Comparison of ENCODE assay signal across 8 cellular contexts in the genomic region with DNA sequence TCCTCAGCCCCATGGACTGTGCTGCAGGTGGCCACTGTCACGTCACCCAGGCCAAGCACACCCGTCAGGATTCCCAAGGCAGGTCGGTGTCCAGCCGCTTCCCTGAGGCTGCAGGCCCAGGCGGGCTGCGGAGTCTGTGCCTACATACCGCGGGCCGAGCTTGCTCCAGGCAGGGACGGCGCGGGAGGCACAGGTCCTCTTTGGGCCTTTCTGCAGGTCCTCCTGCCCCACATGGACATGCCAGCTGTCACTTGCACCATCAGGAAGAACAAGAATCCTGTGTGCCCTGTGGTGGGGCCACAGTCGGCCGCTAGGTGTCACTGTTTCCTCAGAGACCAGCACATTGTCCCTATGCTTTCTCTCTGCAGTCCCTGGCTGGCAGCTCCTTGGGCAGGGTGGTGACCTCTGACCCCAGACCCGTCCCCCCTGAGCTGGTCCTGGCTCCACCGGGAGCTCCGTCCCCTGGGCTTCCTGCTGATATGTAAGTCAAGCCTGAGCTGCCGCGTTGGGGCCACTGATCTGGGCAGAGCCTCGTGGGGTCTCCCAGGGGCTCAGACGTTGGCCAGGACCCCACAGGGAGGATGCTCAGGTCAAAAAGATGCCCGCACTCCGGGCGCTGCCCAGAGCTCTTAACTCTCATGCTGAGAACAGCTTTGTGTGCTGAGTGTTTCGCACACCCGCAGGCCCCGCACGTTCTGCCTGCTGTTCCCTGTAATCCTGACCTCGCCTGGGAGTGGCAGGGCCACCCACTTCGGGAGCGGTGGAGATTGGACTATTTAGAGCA. TPM values are rescaled to one million over a fixed set of nuclear protein-coding genes. Genes with fewer than 3 reads are reported as not detected.
A peak's percentile ranks its signal among the peaks of the same experiment; 100 is the strongest.
DNase-seq lines count a peak whose midpoint lies in the region; ATAC-seq, FAIRE-seq and TF ChIP-seq lines count a peak whose summit lies in the region.

No MANE protein-coding gene starts in this region.

- peak; percentile 97 for TF ChIP-seq RAD21 in HCT116 (IDR thresholded peaks at IDR 0.05; ENCODE audit: low read depth)

- H3K36me3 ChIP-seq in HCT116 (ENCODE audit: control insufficient read depth in 1 of 2, insufficient read depth in 2 of 2, low read length in 2 of 2) (no peaks in the 10 kb centered on the region), kidney (ENCODE audit: control insufficient read depth in 1 of 2, insufficient read depth in 2 of 2, low read length in 2 of 2) (no peaks in the 10 kb centered on the region)

- H3K79me2 ChIP-seq in HCT116 (ENCODE audit: insufficient read depth, low read length): no peaks in the 10 kb centered on the region

- H2AFZ ChIP-seq in HCT116 (ENCODE audit: low read depth, low read length, poor library complexity, severe bottlenecking): no peak overlapping the region

- H3K9me3 ChIP-seq in HCT116 (ENCODE audit: control insufficient read depth in 1 of 2, insufficient read depth in 1 of 2, low read depth in 1 of 2, low read length in 2 of 2) (no peaks in the 10 kb centered on the region; a peak in 2 of 4 replicates), kidney (ENCODE audit: control insufficient read depth in 1 of 2, low read length in 2 of 2) (peaks cover 0 to 7% of the 10 kb centered on the region in 2 donors)

- CTCF ChIA-PET in HCT116 (lab: Charles Lee): interaction anchor here (0.6 to 1.4 kb wide), 7 partner anchors 9 to 1024 kb away, joined by 3 to 8 read pairs (median 3); no protein-coding TSS in a partner anchor

- no peak for TF ChIP-seq POLR2A in HCT116 (IDR thresholded peaks at IDR 0.05; ENCODE audit: borderline replicate concordance, extremely low read depth, insufficient read depth, insufficient read length)

- H3K27me3 ChIP-seq in HCT116 (ENCODE audit: insufficient read depth, low read length): no peaks in the 10 kb centered on the region

- peak; percentile 84 to 94 (median 92); a peak in 5 of 6 replicates for TF ChIP-seq CTCF in HCT116 (IDR thresholded peaks at IDR 0.05 in 2 of 3, conservative IDR thresholded peaks at IDR 0.05 in 1 of 3; ENCODE audit: borderline replicate concordance in 1 of 3, insufficient read depth in 1 of 3, low read depth in 2 of 3, low read length in 2 of 3)
- TF ChIP-seq CTCF in kidney (IDR thresholded peaks at IDR 0.05; ENCODE audit: borderline replicate concordance, extremely low read depth, insufficient read depth): peak; percentile 94

- H3K4me2 ChIP-seq in HCT116 (ENCODE audit: low read length): no peak overlapping the region

- H3K9ac ChIP-seq in HCT116 (ENCODE audit: low read length) (no peak overlapping the region), kidney (ENCODE audit: low read length in 2 of 2) (no peak overlapping the region)

- H3K4me3 ChIP-seq in HCT116 (replicated peaks in 1 of 2; ENCODE audit: low read depth in 1 of 2, low read length in 2 of 2) (no peak overlapping the region), kidney (ENCODE audit: low read length in 2 of 2) (no peak overlapping the region)

- H3K27ac ChIP-seq in HCT116 (ENCODE audit: low read depth, low read length) (no peak overlapping the region), kidney (ENCODE audit: low read depth in 2 of 2, low read length in 2 of 2) (no peak overlapping the region)

- RAD21 ChIA-PET in HCT116 (lab: Charles Lee; ENCODE audit: low non-redundant PET in 1 of 2, low total read pairs in 2 of 2, uncharacterized antibody in 2 of 2, unreplicated experiment in 2 of 2): interaction anchor here in 1 of 2 experiments (1.0 kb wide), 1 partner anchor 11 kb away, joined by 3 read pairs; no protein-coding TSS in a partner anchor

- no TSS peak for BruUV-seq in HCT116 (replicated peaks; lab: Mats Ljungman, UMichigan)

- H3K9me2 ChIP-seq in HCT116 (ENCODE audit: insufficient read depth): no peaks in the 10 kb centered on the region

- H4K20me1 ChIP-seq in HCT116 (ENCODE audit: insufficient read depth): no peaks in the 10 kb centered on the region

- H3K4me1 ChIP-seq in HCT116 (ENCODE audit: control insufficient read depth in 1 of 2, insufficient read depth in 2 of 2, low read length in 2 of 2) (no peaks in the 10 kb centered on the region), kidney (ENCODE audit: control insufficient read depth in 1 of 2, insufficient read depth in 1 of 2, low read depth in 1 of 2, low read length in 2 of 2) (peaks cover 0 to 3% of the 10 kb centered on the region in 2 donors)

- intact Hi-C loops in HCT116 (cut with micrococcal nuclease): loop anchor here (2.0 to 10.0 kb wide), 3 partner anchors 140 to 1026 kb away; no protein-coding TSS in a partner anchor
- intact Hi-C loops in kidney (cut with DNase I): loop anchor here (5.0 to 10.0 kb wide), 2 partner anchors 214 to 366 kb away; no protein-coding TSS in a partner anchor

- DNase-seq in C1 segment of cervical spinal cord (lab: John Stamatoyannopoulos, UW) (peak in 13 of 14 donors; percentile 45 to 91 (median 73)), HCT116 (ENCODE audit: low read depth, low spot score) (peak; percentile 58), NCI-H345 (lab: John Stamatoyannopoulos, UW) (peak; percentile 68), kidney (peak; percentile 89)
- peak; percentile 67 for DNase-seq in central memory CD4-positive, alpha-beta T cell
- peak; percentile 79 to 84 for DNase-seq in stimulated activated CD4-positive, alpha-beta T cell treated with anti-CD3 and anti-CD28 coated beads, Interleukin-1b, Interleukin-23, amount 100 ng/mL, for 4 hours (ENCODE audit: low read depth in 2 of 2)

- POLR2A ChIA-PET in HCT116 (lab: Charles Lee): no interaction called here

- FAIRE-seq in kidney (lab: Jason Lieb, UNC): no peak

- ATAC-seq in HCT116 (peak; percentile 98), GM21447 (IDR thresholded peaks at IDR 0.05; ENCODE audit: unreplicated experiment) (no peak)
- peak; percentile 89 to 90 for ATAC-seq in activated CD4-positive, CD25-positive, alpha-beta regulatory T cell treated with anti-CD3 and anti-CD28 coated beads, Interleukin-2, amount 50 U/mL, for 24 hours

TF ChIP-seq in HCT116, 20 proteins besides CTCF, POLR2A, EP300 and RAD21 (continues in another document):
- TF ChIP-seq SP1 (IDR thresholded peaks at IDR 0.05; ENCODE audit: low read depth) (no peak), JUND (IDR thresholded peaks at IDR 0.05) (no peak), SIN3A (IDR thresholded peaks at IDR 0.05; ENCODE audit: low read depth) (no peak), YY1 (IDR thresholded peaks at IDR 0.05; ENCODE audit: extremely low read depth, insufficient replicate concordance, low read depth, low read length) (no peak)
- TF ChIP-seq, protein P1, sequence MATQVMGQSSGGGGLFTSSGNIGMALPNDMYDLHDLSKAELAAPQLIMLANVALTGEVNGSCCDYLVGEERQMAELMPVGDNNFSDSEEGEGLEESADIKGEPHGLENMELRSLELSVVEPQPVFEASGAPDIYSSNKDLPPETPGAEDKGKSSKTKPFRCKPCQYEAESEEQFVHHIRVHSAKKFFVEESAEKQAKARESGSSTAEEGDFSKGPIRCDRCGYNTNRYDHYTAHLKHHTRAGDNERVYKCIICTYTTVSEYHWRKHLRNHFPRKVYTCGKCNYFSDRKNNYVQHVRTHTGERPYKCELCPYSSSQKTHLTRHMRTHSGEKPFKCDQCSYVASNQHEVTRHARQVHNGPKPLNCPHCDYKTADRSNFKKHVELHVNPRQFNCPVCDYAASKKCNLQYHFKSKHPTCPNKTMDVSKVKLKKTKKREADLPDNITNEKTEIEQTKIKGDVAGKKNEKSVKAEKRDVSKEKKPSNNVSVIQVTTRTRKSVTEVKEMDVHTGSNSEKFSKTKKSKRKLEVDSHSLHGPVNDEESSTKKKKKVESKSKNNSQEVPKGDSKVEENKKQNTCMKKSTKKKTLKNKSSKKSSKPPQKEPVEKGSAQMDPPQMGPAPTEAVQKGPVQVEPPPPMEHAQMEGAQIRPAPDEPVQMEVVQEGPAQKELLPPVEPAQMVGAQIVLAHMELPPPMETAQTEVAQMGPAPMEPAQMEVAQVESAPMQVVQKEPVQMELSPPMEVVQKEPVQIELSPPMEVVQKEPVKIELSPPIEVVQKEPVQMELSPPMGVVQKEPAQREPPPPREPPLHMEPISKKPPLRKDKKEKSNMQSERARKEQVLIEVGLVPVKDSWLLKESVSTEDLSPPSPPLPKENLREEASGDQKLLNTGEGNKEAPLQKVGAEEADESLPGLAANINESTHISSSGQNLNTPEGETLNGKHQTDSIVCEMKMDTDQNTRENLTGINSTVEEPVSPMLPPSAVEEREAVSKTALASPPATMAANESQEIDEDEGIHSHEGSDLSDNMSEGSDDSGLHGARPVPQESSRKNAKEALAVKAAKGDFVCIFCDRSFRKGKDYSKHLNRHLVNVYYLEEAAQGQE (IDR thresholded peaks at IDR 0.05; ENCODE audit: low read depth): no peak
- TF ChIP-seq, protein P2, sequence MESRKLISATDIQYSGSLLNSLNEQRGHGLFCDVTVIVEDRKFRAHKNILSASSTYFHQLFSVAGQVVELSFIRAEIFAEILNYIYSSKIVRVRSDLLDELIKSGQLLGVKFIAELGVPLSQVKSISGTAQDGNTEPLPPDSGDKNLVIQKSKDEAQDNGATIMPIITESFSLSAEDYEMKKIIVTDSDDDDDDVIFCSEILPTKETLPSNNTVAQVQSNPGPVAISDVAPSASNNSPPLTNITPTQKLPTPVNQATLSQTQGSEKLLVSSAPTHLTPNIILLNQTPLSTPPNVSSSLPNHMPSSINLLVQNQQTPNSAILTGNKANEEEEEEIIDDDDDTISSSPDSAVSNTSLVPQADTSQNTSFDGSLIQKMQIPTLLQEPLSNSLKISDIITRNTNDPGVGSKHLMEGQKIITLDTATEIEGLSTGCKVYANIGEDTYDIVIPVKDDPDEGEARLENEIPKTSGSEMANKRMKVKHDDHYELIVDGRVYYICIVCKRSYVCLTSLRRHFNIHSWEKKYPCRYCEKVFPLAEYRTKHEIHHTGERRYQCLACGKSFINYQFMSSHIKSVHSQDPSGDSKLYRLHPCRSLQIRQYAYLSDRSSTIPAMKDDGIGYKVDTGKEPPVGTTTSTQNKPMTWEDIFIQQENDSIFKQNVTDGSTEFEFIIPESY (IDR thresholded peaks at IDR 0.05; ENCODE audit: extremely low read depth, insufficient replicate concordance, low read length): no peak
- TF ChIP-seq, protein P3, sequence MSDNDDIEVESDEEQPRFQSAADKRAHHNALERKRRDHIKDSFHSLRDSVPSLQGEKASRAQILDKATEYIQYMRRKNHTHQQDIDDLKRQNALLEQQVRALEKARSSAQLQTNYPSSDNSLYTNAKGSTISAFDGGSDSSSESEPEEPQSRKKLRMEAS (IDR thresholded peaks at IDR 0.05): no peak

RNA-seq across cellular contexts. Expression of a gene that starts 17.4 kb away (rescaled TPM):
- total RNA-seq in HCT116 (2021; ENCODE audit: unreplicated experiment) (0.34 TPM), kidney (0.09 TPM)
- polyA plus RNA-seq in HCT116 (2012): not detected in 2 replicates
- 12.5 TPM for polyA plus RNA-seq in kidney (ENCODE audit: insufficient read depth, low read depth, low replicate concordance)

RNA-seq across cellular contexts. Expression of a gene that starts 31.3 kb away (rescaled TPM):
- 0.27 TPM for total RNA-seq in HCT116 (2021; ENCODE audit: unreplicated experiment)
- polyA plus RNA-seq in HCT116 (2012): 0.09 TPM in 2 replicates
- total RNA-seq in kidney: 0.54 TPM
- 0.58 TPM for polyA plus RNA-seq in kidney (ENCODE audit: insufficient read depth, low read depth, low replicate concordance)

RNA-seq across cellular contexts. Expression of a gene that starts 44.7 kb away (rescaled TPM):
- not detected for total RNA-seq in HCT116 (2021; ENCODE audit: unreplicated experiment)
- polyA plus RNA-seq in HCT116 (2012): 0.14 and 0.21 TPM in 2 replicates
- total RNA-seq in kidney: 6.1 TPM
- polyA plus RNA-seq in kidney (ENCODE audit: insufficient read depth, low read depth, low replicate concordance): 28.5 TPM

RNA-seq across cellular contexts. Expression of a gene that starts 54.9 kb away (rescaled TPM):
- total RNA-seq in HCT116 (2021; ENCODE audit: unreplicated experiment) (not detected), kidney (0.13 TPM)
- not detected in 2 replicates for polyA plus RNA-seq in HCT116 (2012)
- polyA plus RNA-seq in kidney (ENCODE audit: insufficient read depth, low read depth, low replicate concordance): not detected
